34 cellular contexts compared by ENCODE assay signal in genomic region chr6:54729716-54730115, GRCh38.
"Had no signal": no experiment of that assay in that cellular context is flagged by ENCODE, and none has a peak within 500 bp of the region (broad histone marks: within the 10 kb centered on the region; RNA-seq: fewer than 3 reads in every experiment).

No MANE protein-coding gene starts in this region.

- H3K4me1 Mint-ChIP-seq: activated CD4-positive, alpha-beta T cell treated with anti-CD3 and anti-CD28 coated beads for 36 hours; activated CD4-positive, alpha-beta T cell treated with anti-CD3 and anti-CD28 coated beads, Interleukin-2, amount 10 ng/mL, durations not matched to agents 24 days and 14 days; activated CD8-positive, alpha-beta memory T cell treated with anti-CD3 and anti-CD28 coated beads, Interleukin-2, amount 10 ng/mL, durations not matched to agents 7 days and 5 days; activated naive CD4-positive, alpha-beta T cell treated with anti-CD3 and anti-CD28 coated beads, Interleukin-2, amount 50 U/mL, for 24 hours; activated naive CD8-positive, alpha-beta T cell treated with anti-CD3 and anti-CD28 coated beads for 36 hours; activated naive CD8-positive, alpha-beta T cell treated with anti-CD3 and anti-CD28 coated beads, Interleukin-2, amount 50 U/mL, for 24 hours had no signal

- H3K27ac Mint-ChIP-seq: activated CD4-positive, alpha-beta memory T cell treated with anti-CD3 and anti-CD28 coated beads for 36 hours; activated CD4-positive, alpha-beta T cell treated with anti-CD3 and anti-CD28 coated beads for 36 hours; activated CD4-positive, alpha-beta T cell treated with anti-CD3 and anti-CD28 coated beads, Interleukin-2, amount 10 ng/mL, durations not matched to agents 24 days and 14 days; activated CD8-positive, alpha-beta memory T cell treated with anti-CD3 and anti-CD28 coated beads, Interleukin-2, amount 10 ng/mL, durations not matched to agents 7 days and 5 days; activated CD8-positive, alpha-beta T cell treated with anti-CD3 and anti-CD28 coated beads, Interleukin-2, amount 10 ng/mL, durations not matched to agents 7 days and 5 days; activated naive CD4-positive, alpha-beta T cell treated with anti-CD3 and anti-CD28 coated beads for 36 hours; activated naive CD4-positive, alpha-beta T cell treated with anti-CD3 and anti-CD28 coated beads, Interleukin-2, amount 50 U/mL, for 24 hours; activated naive CD8-positive, alpha-beta T cell treated with anti-CD3 and anti-CD28 coated beads for 36 hours; activated naive CD8-positive, alpha-beta T cell treated with anti-CD3 and anti-CD28 coated beads, Interleukin-2, amount 50 U/mL, for 24 hours; activated T-helper 1 cell treated with anti-CD3 and anti-CD28 coated beads, Interleukin-12 subunit alpha, Interleukin-12 subunit beta, Interleukin-2, Interleukin-4 antibody, amounts not matched to agents 30 ng/mL and 10 ng/mL and 1 ng/mL, durations not matched to agents 14 hours and 24 hours and 36 hours; activated T-helper 2 cell treated with anti-CD3 and anti-CD28 coated beads, Interferon-gamma antibody, Interleukin-2, Interleukin-4, amounts not matched to agents 10 μg/mL and 5 μg/mL and 100 μg/mL, durations not matched to agents 14 hours and 24 hours and 36 hours; T-helper 1 cell treated with Interleukin-12 subunit alpha and Interleukin-12 subunit beta and Interleukin-4 antibody, amounts not matched to agents 30 μg/mL and 1 μg/mL, for 36 hours had no signal

- H3K36me3 Mint-ChIP-seq: activated CD4-positive, alpha-beta memory T cell treated with anti-CD3 and anti-CD28 coated beads for 36 hours; activated CD8-positive, alpha-beta memory T cell treated with anti-CD3 and anti-CD28 coated beads, Interleukin-2, amount 10 ng/mL, durations not matched to agents 7 days and 5 days; activated naive CD4-positive, alpha-beta T cell treated with anti-CD3 and anti-CD28 coated beads, Interleukin-2, amount 50 U/mL, for 24 hours; activated naive CD8-positive, alpha-beta T cell treated with anti-CD3 and anti-CD28 coated beads for 36 hours had no signal

- H3K4me3 Mint-ChIP-seq: activated CD4-positive, alpha-beta memory T cell treated with anti-CD3 and anti-CD28 coated beads for 36 hours; activated CD4-positive, alpha-beta T cell treated with anti-CD3 and anti-CD28 coated beads for 36 hours; activated CD4-positive, alpha-beta T cell treated with anti-CD3 and anti-CD28 coated beads, Interleukin-2, amount 10 ng/mL, durations not matched to agents 24 days and 14 days; activated CD8-positive, alpha-beta memory T cell treated with anti-CD3 and anti-CD28 coated beads, Interleukin-2, amount 10 ng/mL, durations not matched to agents 7 days and 5 days; activated CD8-positive, alpha-beta T cell treated with anti-CD3 and anti-CD28 coated beads, Interleukin-2, amount 10 ng/mL, durations not matched to agents 7 days and 5 days; activated naive CD4-positive, alpha-beta T cell treated with anti-CD3 and anti-CD28 coated beads for 36 hours; activated naive CD4-positive, alpha-beta T cell treated with anti-CD3 and anti-CD28 coated beads, Interleukin-2, amount 50 U/mL, for 24 hours; activated naive CD8-positive, alpha-beta T cell treated with anti-CD3 and anti-CD28 coated beads for 36 hours; activated naive CD8-positive, alpha-beta T cell treated with anti-CD3 and anti-CD28 coated beads, Interleukin-2, amount 50 U/mL, for 24 hours; activated T-helper 1 cell treated with anti-CD3 and anti-CD28 coated beads, Interleukin-12 subunit alpha, Interleukin-12 subunit beta, Interleukin-2, Interleukin-4 antibody, amounts not matched to agents 30 ng/mL and 10 ng/mL and 1 ng/mL, durations not matched to agents 14 hours and 24 hours and 36 hours; T-helper 1 cell treated with Interleukin-12 subunit alpha and Interleukin-12 subunit beta and Interleukin-4 antibody, amounts not matched to agents 30 μg/mL and 1 μg/mL, for 36 hours had no signal

- H3K36me3 ChIP-seq: adrenal gland, cardiac muscle cell, colonic mucosa, esophagus muscularis mucosa, gastroesophageal sphincter had no signal

- DNase-seq: activated CD4-positive, alpha-beta memory T cell treated with anti-CD3 and anti-CD28 coated beads for 36 hours; activated CD4-positive, alpha-beta T cell treated with anti-CD3 and anti-CD28 coated beads for 36 hours; activated CD4-positive, alpha-beta T cell treated with anti-CD3 and anti-CD28 coated beads, Interleukin-2, amount 10 ng/mL, durations not matched to agents 24 days and 14 days; activated CD4-positive, CD25-positive, alpha-beta regulatory T cell; activated CD4-positive, CD25-positive, alpha-beta regulatory T cell treated with anti-CD3 and anti-CD28 coated beads, Interleukin-2, amount 50 U/mL, for 72 hours; activated CD8-positive, alpha-beta memory T cell treated with anti-CD3 and anti-CD28 coated beads, Interleukin-2, amount 10 ng/mL, durations not matched to agents 7 days and 5 days; activated CD8-positive, alpha-beta memory T cell treated with anti-CD3 and anti-CD28 coated beads, Interleukin-2, amount 50 U/mL, for 4 hours; activated CD8-positive, alpha-beta T cell treated with anti-CD3 and anti-CD28 coated beads, Interleukin-2, amount 10 ng/mL, durations not matched to agents 7 days and 5 days; activated effector memory CD4-positive, alpha-beta T cell treated with anti-CD3 and anti-CD28 coated beads, Interleukin-2, amount 50 U/mL, for 16 hours; activated naive CD4-positive, alpha-beta T cell treated with anti-CD3 and anti-CD28 coated beads for 36 hours; activated naive CD8-positive, alpha-beta T cell treated with anti-CD3 and anti-CD28 coated beads for 36 hours; activated naive CD8-positive, alpha-beta T cell treated with anti-CD3 and anti-CD28 coated beads, Interleukin-2, amount 50 U/mL, for 24 hours; activated T-cell treated with anti-CD3 and anti-CD28 coated beads, Interleukin-2, amount 50 U/mL, for 1 hour; activated T-cell treated with anti-CD3 and anti-CD28 coated beads, Interleukin-2, amount 50 U/mL, for 48 hours; adrenal gland; amygdala; aorta; body of pancreas; central memory CD4-positive, alpha-beta T cell; cerebellar nuclear complex; colonic mucosa; effector CD8-positive, alpha-beta T cell; erythroblast; foreskin melanocyte; T-helper 9 cell had no signal

- H3K9me3 Mint-ChIP-seq: activated CD4-positive, alpha-beta T cell treated with anti-CD3 and anti-CD28 coated beads, Interleukin-2, amount 10 ng/mL, durations not matched to agents 24 days and 14 days had no signal

- H3K9me3 ChIP-seq: adrenal gland, body of pancreas, colonic mucosa, esophagus muscularis mucosa, gastroesophageal sphincter had no signal

- H3K27ac ChIP-seq: adrenal gland, body of pancreas, cardiac muscle cell, colonic mucosa, esophagus muscularis mucosa, gastroesophageal sphincter had no signal

- FAIRE-seq: endometrium, endothelial cell of umbilical vein had no signal

- H3K27me3 ChIP-seq: adrenal gland, body of pancreas, cardiac muscle cell, colonic mucosa, esophagus muscularis mucosa, gastroesophageal sphincter had no signal

- H3K4me1 ChIP-seq: adrenal gland, body of pancreas, colonic mucosa, esophagus muscularis mucosa, gastroesophageal sphincter had no signal

- H3K27me3 Mint-ChIP-seq: activated CD4-positive, alpha-beta memory T cell treated with anti-CD3 and anti-CD28 coated beads for 36 hours; activated CD4-positive, alpha-beta T cell treated with anti-CD3 and anti-CD28 coated beads for 36 hours; activated CD4-positive, alpha-beta T cell treated with anti-CD3 and anti-CD28 coated beads, Interleukin-2, amount 10 ng/mL, durations not matched to agents 24 days and 14 days; activated CD8-positive, alpha-beta memory T cell treated with anti-CD3 and anti-CD28 coated beads, Interleukin-2, amount 10 ng/mL, durations not matched to agents 7 days and 5 days; activated naive CD4-positive, alpha-beta T cell treated with anti-CD3 and anti-CD28 coated beads, Interleukin-2, amount 50 U/mL, for 24 hours; activated naive CD8-positive, alpha-beta T cell treated with anti-CD3 and anti-CD28 coated beads for 36 hours; activated naive CD8-positive, alpha-beta T cell treated with anti-CD3 and anti-CD28 coated beads, Interleukin-2, amount 50 U/mL, for 24 hours had no signal

- ATAC-seq: activated CD4-positive, alpha-beta T cell treated with anti-CD3 and anti-CD28 coated beads for 36 hours; activated CD8-positive, alpha-beta memory T cell treated with anti-CD3 and anti-CD28 coated beads, Interleukin-2, amount 10 ng/mL, durations not matched to agents 7 days and 5 days; activated CD8-positive, alpha-beta T cell treated with anti-CD3 and anti-CD28 coated beads, Interleukin-2, amount 10 ng/mL, durations not matched to agents 7 days and 5 days; activated naive CD8-positive, alpha-beta T cell treated with anti-CD3 and anti-CD28 coated beads, Interleukin-2, amount 50 U/mL, for 24 hours; body of pancreas; gastroesophageal sphincter had no signal

- H3K4me3 ChIP-seq: adrenal gland, body of pancreas, cardiac muscle cell, colonic mucosa, esophagus muscularis mucosa, gastroesophageal sphincter had no signal
